In genomic region chr17:38750312-38751121, GRCh38 we compare ENCODE assay signal across 8 cellular contexts. TPM values are rescaled to one million over a fixed set of nuclear protein-coding genes. Genes with fewer than 3 reads are reported as not detected.
DNase-seq lines count a peak whose midpoint lies in the region; ATAC-seq lines count a peak whose summit lies in the region.

No MANE protein-coding gene starts in this region.

- no peaks in the 10 kb centered on the region for H3K9me3 Mint-ChIP-seq in activated CD4-positive, alpha-beta memory T cell treated with anti-CD3 and anti-CD28 coated beads for 36 hours
- no peaks in the 10 kb centered on the region for H3K9me3 Mint-ChIP-seq in stimulated activated naive B cell treated with anti-CD40 and anti-IgM and Interleukin-4, amounts not matched to agents 10 μg/mL and 1 μg/mL and 100 μg/mL, for 72 hours

- peaks cover 5% of the 10 kb centered on the region for H3K4me1 ChIP-seq in iPS DF 6.9 (ENCODE audit: control insufficient read depth, insufficient read depth, low read length)
- no peaks in the 10 kb centered on the region for H3K4me1 ChIP-seq in aorta (ENCODE audit: control insufficient read depth in 1 of 2, insufficient read depth in 2 of 2, low read length in 2 of 2)

- 0 out of 2 replicates have a peak, but pooled peaks cover 2% of the 10 kb centered on the region for H3K36me3 ChIP-seq in iPS DF 6.9 (ENCODE audit: control insufficient read depth, insufficient read depth, low read length)
- H3K36me3 ChIP-seq in aorta (ENCODE audit: control insufficient read depth in 1 of 2, insufficient read depth in 2 of 2, low read length in 1 of 2) = no peaks in the 10 kb centered on the region

- H3K27me3 ChIP-seq in iPS DF 6.9 (ENCODE audit: control insufficient read depth, insufficient read depth, low read length) = no peaks in the 10 kb centered on the region
- no peaks in the 10 kb centered on the region for H3K27me3 ChIP-seq in aorta (ENCODE audit: control insufficient read depth in 1 of 2, insufficient read depth in 2 of 2, low read length in 1 of 2)

- H3K36me3 Mint-ChIP-seq in activated CD4-positive, alpha-beta memory T cell treated with anti-CD3 and anti-CD28 coated beads for 36 hours = peaks cover 22% of the 10 kb centered on the region
- peaks cover 14 to 18% of the 10 kb centered on the region in 2 donors for H3K36me3 Mint-ChIP-seq in stimulated activated naive B cell treated with anti-CD40 and anti-IgM and Interleukin-4, amounts not matched to agents 10 μg/mL and 1 μg/mL and 100 μg/mL, for 72 hours

- POLR2A ChIA-PET in activated CD4-positive, alpha-beta memory T cell treated with anti-CD3 and anti-CD28 coated beads for 36 hours (lab: Charles Lee) = interaction anchor here (0.5 to 1.2 kb wide), 3 partner anchors 19 to 306 kb away, joined by 3 read pairs; partner anchors contain the start of gene MLLT6

- H3K4me3 ChIP-seq in iPS DF 6.9 (ENCODE audit: low read length) = peak overlapping the region; percentile 72; the same call in 1 of the 2 replicates
- no peak overlapping the region for H3K4me3 ChIP-seq in aorta (ENCODE audit: low read length in 2 of 2)

- peak; percentile 31 for DNase-seq in DMS153 (lab: John Stamatoyannopoulos, UW)
- DNase-seq in M059J (ENCODE audit: low read depth) = peak; percentile 34
- no peak for DNase-seq in activated CD4-positive, alpha-beta memory T cell treated with anti-CD3 and anti-CD28 coated beads for 36 hours
- no peak for DNase-seq in iPS DF 6.9 (ENCODE audit: low read depth, low spot score)
- no peak for DNase-seq in stimulated activated naive B cell treated with anti-CD40 and anti-IgM and Interleukin-4, amounts not matched to agents 10 μg/mL and 1 μg/mL and 100 μg/mL, for 72 hours
- no peak for DNase-seq in aorta
- DNase-seq in EL = no peak
- no peak for DNase-seq in islet precursor cell

- no peak for ATAC-seq in stimulated activated naive B cell treated with anti-CD40 and anti-IgM and Interleukin-4, amounts not matched to agents 10 μg/mL and 1 μg/mL and 100 μg/mL, for 72 hours (replicated peaks)
- no peak for ATAC-seq in aorta (ENCODE audit: low FRiP score)

- WGBS in iPS DF 6.9 (ENCODE audit: insufficient coverage, insufficient read length) = no CpG with 5 or more reads among the region's 28 CpGs
- 37 to 40% methylated on average over 28 of the region's 28 CpGs for WGBS in aorta, 2 donors

- H3K4me3 Mint-ChIP-seq in activated CD4-positive, alpha-beta memory T cell treated with anti-CD3 and anti-CD28 coated beads for 36 hours = peak overlapping the region; percentile 92
- H3K4me3 Mint-ChIP-seq in stimulated activated naive B cell treated with anti-CD40 and anti-IgM and Interleukin-4, amounts not matched to agents 10 μg/mL and 1 μg/mL and 100 μg/mL, for 72 hours = peak overlapping the region; percentile 95 to 97

- H3K27ac ChIP-seq in iPS DF 6.9 (ENCODE audit: low read length) (no peak overlapping the region), aorta (ENCODE audit: low read depth in 1 of 2, low read length in 2 of 2) (peak overlapping the region in 1 of 2 donors; percentile 47)

- CTCF ChIA-PET in activated CD4-positive, alpha-beta memory T cell treated with anti-CD3 and anti-CD28 coated beads for 36 hours (lab: Charles Lee) = interaction anchor here (0.9 to 4.3 kb wide), 6 partner anchors 12 to 402 kb away, joined by 3 to 39 read pairs (median 4); no protein-coding TSS in a partner anchor

- intact Hi-C loops in activated CD4-positive, alpha-beta memory T cell treated with anti-CD3 and anti-CD28 coated beads for 36 hours (cut with micrococcal nuclease) = loop anchor here (1.0 to 5.0 kb wide), 3 partner anchors 16 to 193 kb away; no protein-coding TSS in a partner anchor
- intact Hi-C loops in aorta (cut with DNase I) = loop anchor here in 1 of 2 donors (5.0 kb wide), 1 partner anchor 47 kb away; the partner anchor contains the start of gene PIP4K2B

- H3K9me3 ChIP-seq in iPS DF 6.9 (ENCODE audit: control insufficient read depth, insufficient read depth, low read length) = no peaks in the 10 kb centered on the region
- H3K9me3 ChIP-seq in aorta (ENCODE audit: control insufficient read depth, low read length) = no peaks in the 10 kb centered on the region

- H3K27me3 Mint-ChIP-seq in activated CD4-positive, alpha-beta memory T cell treated with anti-CD3 and anti-CD28 coated beads for 36 hours = peaks cover 39% of the 10 kb centered on the region
- H3K27me3 Mint-ChIP-seq in stimulated activated naive B cell treated with anti-CD40 and anti-IgM and Interleukin-4, amounts not matched to agents 10 μg/mL and 1 μg/mL and 100 μg/mL, for 72 hours = peaks cover 35 to 40% of the 10 kb centered on the region in 2 donors

- H3K4me1 Mint-ChIP-seq in activated CD4-positive, alpha-beta memory T cell treated with anti-CD3 and anti-CD28 coated beads for 36 hours (ENCODE audit: low read depth) = peaks cover 42% of the 10 kb centered on the region
- H3K4me1 Mint-ChIP-seq in stimulated activated naive B cell treated with anti-CD40 and anti-IgM and Interleukin-4, amounts not matched to agents 10 μg/mL and 1 μg/mL and 100 μg/mL, for 72 hours = peaks cover 42 to 61% of the 10 kb centered on the region in 2 donors

- peak overlapping the region; percentile 46 for H3K27ac Mint-ChIP-seq in activated CD4-positive, alpha-beta memory T cell treated with anti-CD3 and anti-CD28 coated beads for 36 hours
- H3K27ac Mint-ChIP-seq in stimulated activated naive B cell treated with anti-CD40 and anti-IgM and Interleukin-4, amounts not matched to agents 10 μg/mL and 1 μg/mL and 100 μg/mL, for 72 hours = peak overlapping the region; percentile 97

RNA-seq across cellular contexts. Expression of gene PSMB3, which starts 2.0 kb away (rescaled TPM):
- total RNA-seq in M059J (2014; rRNA removed; shearing (Covaris generic)) = 410 and 440 TPM in 2 replicates
- total RNA-seq in activated CD4-positive, alpha-beta memory T cell treated with anti-CD3 and anti-CD28 coated beads for 36 hours = 100 to 1,000 TPM; 335 to 348 TPM
- 100 to 1,000 TPM in 1 of 2 donors, 10 to 100 TPM in 1; 99.9 to 109 TPM for total RNA-seq in aorta
- polyA plus RNA-seq in aorta = 100 to 1,000 TPM; 164 to 183 TPM

RNA-seq across cellular contexts. Expression of gene PCGF2, which starts 2.4 kb away (rescaled TPM):
- total RNA-seq in M059J (2014; rRNA removed; shearing (Covaris generic)) = 3.2 and 5.0 TPM in 2 replicates
- 1 to 10 TPM; 3.4 to 4.2 TPM for total RNA-seq in activated CD4-positive, alpha-beta memory T cell treated with anti-CD3 and anti-CD28 coated beads for 36 hours
- 10 to 100 TPM; 61.4 to 75.5 TPM for total RNA-seq in aorta
- polyA plus RNA-seq in aorta = 10 to 100 TPM; 32.8 to 33.2 TPM

RNA-seq across cellular contexts. Expression of gene CISD3, which starts 20.4 kb away (rescaled TPM):
- total RNA-seq in M059J (2014; rRNA removed; shearing (Covaris generic)) = 4.7 and 5.9 TPM in 2 replicates
- 10 to 100 TPM; 54.7 to 59.1 TPM for total RNA-seq in activated CD4-positive, alpha-beta memory T cell treated with anti-CD3 and anti-CD28 coated beads for 36 hours
- total RNA-seq in aorta = 10 to 100 TPM; 18.3 to 18.8 TPM
- polyA plus RNA-seq in aorta = 10 to 100 TPM; 42.4 to 59.0 TPM

RNA-seq across cellular contexts. Expression of gene MLLT6, which starts 45.4 kb away (rescaled TPM):
- total RNA-seq in M059J (2014; rRNA removed; shearing (Covaris generic)) = 9.7 and 17.0 TPM in 2 replicates
- 100 to 1,000 TPM; 204 to 221 TPM for total RNA-seq in activated CD4-positive, alpha-beta memory T cell treated with anti-CD3 and anti-CD28 coated beads for 36 hours
- total RNA-seq in aorta = 100 to 1,000 TPM; 124 to 195 TPM
- polyA plus RNA-seq in aorta = 10 to 100 TPM; 28.7 to 70.1 TPM

RNA-seq across cellular contexts. Expression of gene PIP4K2B, which starts 48.8 kb away (rescaled TPM):
- 41.6 and 45.4 TPM in 2 replicates for total RNA-seq in M059J (2014; rRNA removed; shearing (Covaris generic))
- total RNA-seq in activated CD4-positive, alpha-beta memory T cell treated with anti-CD3 and anti-CD28 coated beads for 36 hours = 10 to 100 TPM; 37.8 to 37.9 TPM
- 10 to 100 TPM; 32.4 to 48.4 TPM for total RNA-seq in aorta
- 10 to 100 TPM in 1 of 2 donors, 1 to 10 TPM in 1; 9.6 to 26.1 TPM for polyA plus RNA-seq in aorta

Comparison
In these comparisons a context has a peak if more than half of its experiments do, and no peak if none do; other contexts are left out.
1. DNase-seq: peak in DMS153 (single experiment) and M059J (single experiment); none in activated CD4-positive, alpha-beta memory T cell treated with anti-CD3 and anti-CD28 coated beads for 36 hours (single experiment), iPS DF 6.9 (single experiment), stimulated activated naive B cell treated with anti-CD40 and anti-IgM and Interleukin-4, amounts not matched to agents 10 μg/mL and 1 μg/mL and 100 μg/mL, for 72 hours (single experiment), aorta (0 of 2), EL (single experiment) and islet precursor cell (single experiment).
2. RNA of gene PCGF2, which starts 2.4 kb away (total RNA-seq): 61.4 to 75.5 TPM in aorta; 3.2 to 5.0 TPM in M059J and 3.4 to 4.2 TPM in activated CD4-positive, alpha-beta memory T cell treated with anti-CD3 and anti-CD28 coated beads for 36 hours; every median in the first group is over 10 times any median in the second.